28 cellular contexts compared by ENCODE assay signal in genomic region chrX:15702488-15703371, GRCh38. TPM values are rescaled to one million over a fixed set of nuclear protein-coding genes. Genes with fewer than 3 reads are reported as not detected.
"Had no signal": no experiment of that assay in that cellular context is flagged by ENCODE, and none has a peak within 500 bp of the region (broad histone marks: within the 10 kb centered on the region; RNA-seq: fewer than 3 reads in every experiment).

No MANE protein-coding gene starts in this region.

- H3K27me3 Mint-ChIP-seq: stimulated activated memory B cell treated with anti-CD40 and anti-IgM and Interleukin-4, amounts not matched to agents 10 μg/mL and 1 μg/mL and 100 μg/mL, for 72 hours; stimulated activated naive B cell treated with anti-CD40 and anti-IgM and Interleukin-4, amounts not matched to agents 10 μg/mL and 1 μg/mL and 100 μg/mL, for 72 hours; stimulated activated naive CD8-positive, alpha-beta T cell treated with anti-CD3 and anti-CD28 coated beads, Interleukin-15, amount 100 ng/mL, for 72 hours; stimulated activated naive CD8-positive, alpha-beta T cell treated with anti-CD3 and anti-CD28 coated beads, Interleukin-15, Interleukin-2, amounts not matched to agents 100 ng/mL and 50 ng/mL, for 24 hours; type B pancreatic cell had no signal

- H3K36me3 ChIP-seq: thoracic aorta, thyroid gland, transverse colon, upper lobe of right lung, uterus had no signal

- H3K4me3 ChIP-seq: stomach, suprapubic skin, testis, thoracic aorta, thyroid gland, tibial artery, tibial nerve, transverse colon, upper lobe of left lung, upper lobe of right lung, uterus, vagina had no signal

- DNase-seq: stimulated activated CD4-positive, alpha-beta T cell treated with anti-CD3 and anti-CD28 coated beads, Interleukin-2, amount 100 ng/mL, for 48 hours; stimulated activated CD4-positive, alpha-beta T cell treated with anti-CD3 and anti-CD28 coated beads, Interleukin-4, amount 100 ng/mL, for 1 hour; stimulated activated CD4-positive, alpha-beta T cell treated with anti-CD3 and anti-CD28 coated beads, Interleukin-4, amount 100 ng/mL, for 24 hours; stimulated activated CD4-positive, alpha-beta T cell treated with anti-CD3 and anti-CD28 coated beads, Interleukin-4, amount 100 ng/mL, for 4 hours; stimulated activated CD8-positive, alpha-beta memory T cell treated with anti-CD3 and anti-CD28 coated beads, Interleukin-4, amount 100 ng/mL, for 48 hours; stimulated activated naive B cell treated with anti-CD40 and anti-IgM and Interleukin-4, amounts not matched to agents 10 μg/mL and 1 μg/mL and 100 μg/mL, for 72 hours; stimulated activated naive CD4-positive, alpha-beta T cell; stimulated activated naive CD4-positive, alpha-beta T cell treated with Interleukin-2 at 50 U/mL for 16 hours; stimulated activated naive CD8-positive, alpha-beta T cell treated with anti-CD3 and anti-CD28 coated beads, Interleukin-15, amount 100 ng/mL, for 72 hours; stimulated activated naive CD8-positive, alpha-beta T cell treated with anti-CD3 and anti-CD28 coated beads, Interleukin-15, Interleukin-2, amounts not matched to agents 100 U/mL and 50 U/mL, for 24 hours; stomach; substantia nigra; testis; thyroid gland; tibial artery; transverse colon; trophoblast cell; upper lobe of right lung; uterus had no signal

- H3K27ac Mint-ChIP-seq: stimulated activated effector memory CD8-positive, alpha-beta T cell treated with anti-CD3 and anti-CD28 coated beads, Interleukin-12 subunit alpha, Interleukin-12 subunit beta, amount 100 ng/mL, for 72 hours; stimulated activated memory B cell treated with anti-CD40 and anti-IgM and Interleukin-4, amounts not matched to agents 10 μg/mL and 1 μg/mL and 100 μg/mL, for 72 hours; stimulated activated naive B cell treated with anti-CD40 and anti-IgM and Interleukin-4, amounts not matched to agents 10 μg/mL and 1 μg/mL and 100 μg/mL, for 72 hours; stimulated activated naive CD8-positive, alpha-beta T cell treated with anti-CD3 and anti-CD28 coated beads, Interleukin-15, amount 100 ng/mL, for 72 hours; stimulated activated naive CD8-positive, alpha-beta T cell treated with anti-CD3 and anti-CD28 coated beads, Interleukin-15, Interleukin-2, amounts not matched to agents 100 ng/mL and 50 ng/mL, for 24 hours; type B pancreatic cell had no signal

- H3K27me3 ChIP-seq: stomach, suprapubic skin, testis, thyroid gland, tibial artery, tibial nerve, transverse colon, upper lobe of left lung, upper lobe of right lung, uterus, vagina had no signal

- H3K4me1 ChIP-seq: stomach, suprapubic skin, testis, thyroid gland, tibial artery, tibial nerve, transverse colon, upper lobe of left lung, upper lobe of right lung, uterus, vagina had no signal

- ATAC-seq: stimulated activated effector memory CD8-positive, alpha-beta T cell treated with anti-CD3 and anti-CD28 coated beads, Interleukin-12 subunit alpha, Interleukin-12 subunit beta, amount 100 ng/mL, for 72 hours; stimulated activated memory B cell treated with anti-CD40 and anti-IgM and Interleukin-4, amounts not matched to agents 10 μg/mL and 1 μg/mL and 100 μg/mL, for 72 hours; stimulated activated naive B cell treated with anti-CD40 and anti-IgM and Interleukin-4, amounts not matched to agents 10 μg/mL and 1 μg/mL and 100 μg/mL, for 72 hours; stimulated activated naive CD8-positive, alpha-beta T cell treated with anti-CD3 and anti-CD28 coated beads, Interleukin-15, amount 100 ng/mL, for 72 hours; stimulated activated naive CD8-positive, alpha-beta T cell treated with anti-CD3 and anti-CD28 coated beads, Interleukin-15, Interleukin-2, amounts not matched to agents 100 U/mL and 50 U/mL, for 24 hours had no signal

- H3K9me3 Mint-ChIP-seq: stimulated activated effector memory CD8-positive, alpha-beta T cell treated with anti-CD3 and anti-CD28 coated beads, Interleukin-12 subunit alpha, Interleukin-12 subunit beta, amount 100 ng/mL, for 72 hours; stimulated activated memory B cell treated with anti-CD40 and anti-IgM and Interleukin-4, amounts not matched to agents 10 μg/mL and 1 μg/mL and 100 μg/mL, for 72 hours; stimulated activated naive B cell treated with anti-CD40 and anti-IgM and Interleukin-4, amounts not matched to agents 10 μg/mL and 1 μg/mL and 100 μg/mL, for 72 hours; stimulated activated naive CD8-positive, alpha-beta T cell treated with anti-CD3 and anti-CD28 coated beads, Interleukin-15, amount 100 ng/mL, for 72 hours; stimulated activated naive CD8-positive, alpha-beta T cell treated with anti-CD3 and anti-CD28 coated beads, Interleukin-15, Interleukin-2, amounts not matched to agents 100 ng/mL and 50 ng/mL, for 24 hours; type B pancreatic cell had no signal

- H3K4me3 Mint-ChIP-seq: stimulated activated effector memory CD8-positive, alpha-beta T cell treated with anti-CD3 and anti-CD28 coated beads, Interleukin-12 subunit alpha, Interleukin-12 subunit beta, amount 100 ng/mL, for 72 hours; stimulated activated memory B cell treated with anti-CD40 and anti-IgM and Interleukin-4, amounts not matched to agents 10 μg/mL and 1 μg/mL and 100 μg/mL, for 72 hours; stimulated activated naive B cell treated with anti-CD40 and anti-IgM and Interleukin-4, amounts not matched to agents 10 μg/mL and 1 μg/mL and 100 μg/mL, for 72 hours; stimulated activated naive CD8-positive, alpha-beta T cell treated with anti-CD3 and anti-CD28 coated beads, Interleukin-15, amount 100 ng/mL, for 72 hours; stimulated activated naive CD8-positive, alpha-beta T cell treated with anti-CD3 and anti-CD28 coated beads, Interleukin-15, Interleukin-2, amounts not matched to agents 100 ng/mL and 50 ng/mL, for 24 hours; type B pancreatic cell had no signal

- H3K9me3 ChIP-seq: stomach, suprapubic skin, testis, thoracic aorta, thyroid gland, tibial artery, tibial nerve, transverse colon, upper lobe of left lung, upper lobe of right lung, uterus, vagina had no signal

- H3K27ac ChIP-seq: stomach, suprapubic skin, testis, thoracic aorta, thyroid gland, tibial artery, tibial nerve, transverse colon, upper lobe of left lung, upper lobe of right lung, uterus, vagina had no signal

- H3K4me1 Mint-ChIP-seq: stimulated activated effector memory CD8-positive, alpha-beta T cell treated with anti-CD3 and anti-CD28 coated beads, Interleukin-12 subunit alpha, Interleukin-12 subunit beta, amount 100 ng/mL, for 72 hours; stimulated activated memory B cell treated with anti-CD40 and anti-IgM and Interleukin-4, amounts not matched to agents 10 μg/mL and 1 μg/mL and 100 μg/mL, for 72 hours; stimulated activated naive B cell treated with anti-CD40 and anti-IgM and Interleukin-4, amounts not matched to agents 10 μg/mL and 1 μg/mL and 100 μg/mL, for 72 hours had no signal

- H3K36me3 Mint-ChIP-seq: stimulated activated memory B cell treated with anti-CD40 and anti-IgM and Interleukin-4, amounts not matched to agents 10 μg/mL and 1 μg/mL and 100 μg/mL, for 72 hours; type B pancreatic cell had no signal

RNA-seq across cellular contexts. Expression of gene CLTRN, which starts 38.1 kb away (rescaled TPM):
- total RNA-seq: vagina had no signal
